ENCODE assay signal across 21 cellular contexts in genomic region chr5:2272755-2273154, GRCh38.
DNase-seq lines count a peak whose midpoint lies in the region; ATAC-seq, FAIRE-seq and TF ChIP-seq lines count a peak whose summit lies in the region.
"Had no signal": no experiment of that assay in that cellular context is flagged by ENCODE, and none has a peak within 500 bp of the region (broad histone marks: within the 10 kb centered on the region; RNA-seq: fewer than 3 reads in every experiment).

No MANE protein-coding gene starts in this region.

- H3K4me1 ChIP-seq in K562 (replicated peaks in 1 of 2; ENCODE audit: control insufficient read depth in 2 of 2, insufficient read depth in 2 of 2, low read length in 2 of 2) (no peaks in the 10 kb centered on the region), mesenchymal stem cell (ENCODE audit: control insufficient read depth, insufficient read depth, low read depth, low read length) (no peaks in the 10 kb centered on the region)
- H3K4me1 ChIP-seq: A549 had no signal

- H3K4me3 ChIP-seq in K562 (no peak overlapping the region), mesenchymal stem cell (ENCODE audit: insufficient read depth in 1 of 2, low read depth in 1 of 2, low read length in 2 of 2) (no peak overlapping the region)
- H3K4me3 ChIP-seq: A549, GM23338 had no signal

- H3K27ac ChIP-seq in K562 (ENCODE audit: extremely low read depth, low read depth, low read length) (no peak overlapping the region), mesenchymal stem cell (ENCODE audit: low read length, poor library complexity, severe bottlenecking) (no peak overlapping the region)
- H3K27ac ChIP-seq: A549 had no signal

- H3K9ac ChIP-seq in K562 (ENCODE audit: insufficient read depth in 1 of 2, low read depth in 2 of 2, low read length in 2 of 2) (no peak overlapping the region), mesenchymal stem cell (ENCODE audit: low read length) (no peak overlapping the region)

- no peaks in the 10 kb centered on the region for H3K79me2 ChIP-seq in K562 (ENCODE audit: control insufficient read depth, insufficient read depth, low read length)

- no peak overlapping the region for H3K23ac ChIP-seq in mesenchymal stem cell (ENCODE audit: low read length in 2 of 2)

- no TSS peak for BruUV-seq in K562 (replicated peaks; lab: Mats Ljungman, UMichigan)

- no peaks in the 10 kb centered on the region; the same call in 1 of the 2 replicates for H4K20me1 ChIP-seq in K562 (replicated peaks; ENCODE audit: control insufficient read depth, insufficient read depth, low read length)

- H2AK5ac ChIP-seq in mesenchymal stem cell (ENCODE audit: low read length, severe bottlenecking), result no peak overlapping the region

- TF ChIP-seq POLR2A in K562 (conservative IDR thresholded peaks at IDR 0.05), result no peak

- H3K36me3 Mint-ChIP-seq in activated naive CD8-positive, alpha-beta T cell treated with anti-CD3 and anti-CD28 coated beads for 36 hours, result no peaks in the 10 kb centered on the region
- H3K36me3 Mint-ChIP-seq: CD4-positive, alpha-beta memory T cell had no signal

- no peak for TF ChIP-seq CTCF in K562 (IDR thresholded peaks at IDR 0.05 in 2 of 3, conservative IDR thresholded peaks at IDR 0.05 in 1 of 3; ENCODE audit: insufficient read depth in 2 of 3, low read depth in 1 of 3, low read length in 3 of 3)

- H3K9me1 ChIP-seq in K562 (ENCODE audit: control insufficient read depth, insufficient read depth, low read length), result no peaks in the 10 kb centered on the region

- CTCF ChIA-PET in K562 (lab: Yijun Ruan, JAX; ENCODE audit: low intra/inter-chr PET ratio), result no interaction called here

- no peak overlapping the region for H2AFZ ChIP-seq in K562 (ENCODE audit: low read depth, low read length)
- no peak overlapping the region for H2AFZ ChIP-seq in mesenchymal stem cell (ENCODE audit: low read depth, low read length)
- H2AFZ ChIP-seq: GM23338 had no signal

- peaks cover 13% of the 10 kb centered on the region for H3K27me3 Mint-ChIP-seq in activated naive CD8-positive, alpha-beta T cell treated with anti-CD3 and anti-CD28 coated beads for 36 hours

- POLR2A ChIA-PET in K562 (lab: Yijun Ruan, JAX), result no interaction called here

- no peak for FAIRE-seq in K562 (lab: Jason Lieb, UNC)
- FAIRE-seq: A549, GM12891, GM18507 had no signal

- H4K91ac ChIP-seq in mesenchymal stem cell (ENCODE audit: low read length), result no peak overlapping the region

- no peak for TF ChIP-seq EP300 in K562 (IDR thresholded peaks at IDR 0.05; ENCODE audit: low read length)

- in situ Hi-C loops in K562 (cut with MboI), result no loop called here

- H2BK120ac ChIP-seq in mesenchymal stem cell (ENCODE audit: low read depth, low read length), result no peak overlapping the region

- H3K14ac ChIP-seq in mesenchymal stem cell (ENCODE audit: low read length in 2 of 2), result no peak overlapping the region

- no peak for TF ChIP-seq RAD21 in K562 (CRISPR knock-in tag; conservative IDR thresholded peaks at IDR 0.05 in 1 of 2, IDR thresholded peaks at IDR 0.05 in 1 of 2)

- WGBS in K562 (ENCODE audit: insufficient coverage, low coverage, missing lambda C conversion rate), result 2% methylated on average over 13 of the region's 13 CpGs
- WGBS in mesenchymal stem cell, result 81% methylated on average over 13 of the region's 13 CpGs

- H3K9me3 Mint-ChIP-seq in activated naive CD8-positive, alpha-beta T cell treated with anti-CD3 and anti-CD28 coated beads for 36 hours, result no peaks in the 10 kb centered on the region
- H3K9me3 Mint-ChIP-seq: GM23338, H9 had no signal

- intact Hi-C loops in K562 (cut with micrococcal nuclease), result no loop called here
- intact Hi-C loops in posterior vena cava (cut with DNase I), result no loop called here

- no peak overlapping the region for H3K18ac ChIP-seq in mesenchymal stem cell (ENCODE audit: low read depth in 1 of 2, low read length in 2 of 2)

- no peaks in the 10 kb centered on the region for H3K79me1 ChIP-seq in mesenchymal stem cell (replicated peaks; ENCODE audit: low read length, poor library complexity, severe bottlenecking)

- H3K9me3 ChIP-seq in K562 (replicated peaks; ENCODE audit: control insufficient read depth, insufficient read depth, low read depth, low read length) (no peaks in the 10 kb centered on the region), mesenchymal stem cell (ENCODE audit: control insufficient read depth, low read length) (no peaks in the 10 kb centered on the region)
- H3K9me3 ChIP-seq: A549 had no signal

- H3K36me3 ChIP-seq in K562 (ENCODE audit: control insufficient read depth, insufficient read depth, low read length) (no peaks in the 10 kb centered on the region), mesenchymal stem cell (ENCODE audit: control insufficient read depth in 1 of 2, insufficient read depth in 2 of 2, low read depth in 1 of 2, low read length in 2 of 2) (no peaks in the 10 kb centered on the region)

- no peaks in the 10 kb centered on the region for H3K4me1 Mint-ChIP-seq in activated naive CD8-positive, alpha-beta T cell treated with anti-CD3 and anti-CD28 coated beads for 36 hours
- H3K4me1 Mint-ChIP-seq: CD4-positive, alpha-beta memory T cell had no signal

- no peak overlapping the region for H2BK5ac ChIP-seq in mesenchymal stem cell (ENCODE audit: low read depth, low read length, poor library complexity, severe bottlenecking)

- H3K4me2 ChIP-seq in K562 (ENCODE audit: insufficient read depth, low read length), result no peak overlapping the region
- H3K4me2 ChIP-seq in mesenchymal stem cell (ENCODE audit: low read length, poor library complexity, severe bottlenecking), result no peak overlapping the region
- H3K4me2 ChIP-seq: A549, GM23338 had no signal

- H4K8ac ChIP-seq in mesenchymal stem cell (ENCODE audit: low read length), result no peak overlapping the region

- peak overlapping the region; percentile 20 for H2BK15ac ChIP-seq in mesenchymal stem cell (ENCODE audit: low read depth, poor library complexity, severe bottlenecking)

- H3K4ac ChIP-seq in mesenchymal stem cell (ENCODE audit: low read depth in 1 of 2, low read length in 2 of 2), result no peak overlapping the region

- no peak overlapping the region for H3K4me3 Mint-ChIP-seq in activated naive CD8-positive, alpha-beta T cell treated with anti-CD3 and anti-CD28 coated beads for 36 hours
- H3K4me3 Mint-ChIP-seq: CD4-positive, alpha-beta memory T cell; GM23338; H9; HFFc6 had no signal

- no peak for ATAC-seq in K562
- ATAC-seq: A549, GM23338 had no signal

- H3K27ac Mint-ChIP-seq in activated naive CD8-positive, alpha-beta T cell treated with anti-CD3 and anti-CD28 coated beads for 36 hours, result no peak overlapping the region
- H3K27ac Mint-ChIP-seq: CD4-positive, alpha-beta memory T cell; GM23338; H9; HFFc6 had no signal

- no peak overlapping the region for H2BK12ac ChIP-seq in mesenchymal stem cell (ENCODE audit: low read length in 2 of 2)

- H3K27me3 ChIP-seq in K562 (ENCODE audit: control insufficient read depth in 2 of 2, insufficient read depth in 2 of 2, low read length in 2 of 2) (peaks cover 24 to 61% of the 10 kb centered on the region in 2 experiments; a peak in 4 of 5 replicates), mesenchymal stem cell (ENCODE audit: control insufficient read depth in 1 of 2, insufficient read depth in 1 of 2, low read length in 2 of 2) (no peaks in the 10 kb centered on the region)

- DNase-seq in K562 (ENCODE audit: extremely low read depth in 1 of 4, low spot score in 3 of 4) (no peak), mesenchymal stem cell (no peak), posterior vena cava (ENCODE audit: low spot score) (peak; percentile 73), HCEC 1CT (no peak), AG08396 (ENCODE audit: low spot score) (no peak)
- no peak for DNase-seq in activated naive CD8-positive, alpha-beta T cell treated with anti-CD3 and anti-CD28 coated beads for 36 hours
- DNase-seq: 8988T; ACHN; C1 segment of cervical spinal cord; Calu3; CD4-positive, alpha-beta memory T cell; COR-L47; DMS53; DMS79 treated with DMSO at 0.1 percent for 48 hours; GF-D8; H9; HFFc6 had no signal

TF ChIP-seq in K562, 482 proteins besides CTCF, POLR2A, EP300 and RAD21 (continues in another document):
- TF ChIP-seq PRDM10 (IDR thresholded peaks at IDR 0.05; ENCODE audit: partially characterized antibody) (peak; percentile 12), KAT2B (IDR thresholded peaks at IDR 0.05; ENCODE audit: low read depth, low read length) (no peak), MYC (IDR thresholded peaks at IDR 0.05; ENCODE audit: low read depth, low read length) (no peak), MYC (CRISPR knock-in tag; IDR thresholded peaks at IDR 0.05; ENCODE audit: borderline replicate concordance, low read depth) (no peak), RBM34 (IDR thresholded peaks at IDR 0.05; ENCODE audit: borderline replicate concordance, insufficient read depth, low read length) (no peak), SRF (CRISPR knock-in tag; IDR thresholded peaks at IDR 0.05) (no peak), MECOM (CRISPR knock-in tag; IDR thresholded peaks at IDR 0.05) (no peak)
